In genomic region chr16:28543072-28543471, GRCh38 we compare ENCODE assay signal across 1 cellular context.
TF ChIP-seq lines count a peak whose summit lies in the region.

No MANE protein-coding gene starts in this region.

TF ChIP-seq in HepG2, 621 proteins besides CTCF, POLR2A, EP300 and RAD21:
- TF ChIP-seq NCOA5 (CRISPR knock-in tag; IDR thresholded peaks at IDR 0.05), result no peak
- TF ChIP-seq ZNF792 (CRISPR knock-in tag; IDR thresholded peaks at IDR 0.05), result no peak
- TF ChIP-seq E2F2 (CRISPR knock-in tag; IDR thresholded peaks at IDR 0.05; ENCODE audit: borderline replicate concordance), result no peak
- no peak for TF ChIP-seq CC2D1A (CRISPR knock-in tag; IDR thresholded peaks at IDR 0.05)
- peak; percentile 52; the same call in 1 of the 2 replicates for TF ChIP-seq HOXA3 (CRISPR knock-in tag; IDR thresholded peaks at IDR 0.05)
- no peak for TF ChIP-seq DNMT3B (CRISPR knock-in tag; conservative IDR thresholded peaks at IDR 0.05)
- TF ChIP-seq ZNF891 (CRISPR knock-in tag; IDR thresholded peaks at IDR 0.05), result no peak
- TF ChIP-seq ELF1 (CRISPR knock-in tag; IDR thresholded peaks at IDR 0.05), result no peak
- TF ChIP-seq ZHX2 (IDR thresholded peaks at IDR 0.05; ENCODE audit: low read depth), result 0 out of 2 replicates have a peak, but pooled peaks have one; percentile 28
- TF ChIP-seq ZHX2 (CRISPR knock-in tag; IDR thresholded peaks at IDR 0.05; ENCODE audit: borderline replicate concordance), result no peak
- no peak for TF ChIP-seq ZNF33A (CRISPR knock-in tag; IDR thresholded peaks at IDR 0.05; ENCODE audit: borderline replicate concordance)
- no peak for TF ChIP-seq MEIS2 (CRISPR knock-in tag; IDR thresholded peaks at IDR 0.05)
- no peak for TF ChIP-seq CCAR2 (optimal IDR thresholded peaks at IDR 0.05; ENCODE audit: low read depth, low read length)
- peak; percentile 52; the same call in 1 of the 2 replicates for TF ChIP-seq ZBTB21 (CRISPR knock-in tag; IDR thresholded peaks at IDR 0.05)
- no peak for TF ChIP-seq TEAD2 (CRISPR knock-in tag; IDR thresholded peaks at IDR 0.05)
- TF ChIP-seq CHD2 (IDR thresholded peaks at IDR 0.05; ENCODE audit: low read depth, low read length), result no peak
- no peak for TF ChIP-seq HOXD1 (CRISPR knock-in tag; IDR thresholded peaks at IDR 0.05)
- peak; percentile 70 for TF ChIP-seq ELF3 (CRISPR knock-in tag; IDR thresholded peaks at IDR 0.05)
- TF ChIP-seq RFXAP (CRISPR knock-in tag; IDR thresholded peaks at IDR 0.05; ENCODE audit: borderline replicate concordance), result no peak
- TF ChIP-seq CREB1 (IDR thresholded peaks at IDR 0.05), result 0 out of 2 replicates have a peak, but pooled peaks have one; percentile 24
- no peak for TF ChIP-seq CREB1 (CRISPR knock-in tag; IDR thresholded peaks at IDR 0.05)
- no peak for TF ChIP-seq ZBTB34 (CRISPR knock-in tag; IDR thresholded peaks at IDR 0.05)
- no peak for TF ChIP-seq ZNF616 (CRISPR knock-in tag; IDR thresholded peaks at IDR 0.05; ENCODE audit: low read depth)
- TF ChIP-seq MLX (CRISPR knock-in tag; IDR thresholded peaks at IDR 0.05), result 0 out of 2 replicates have a peak, but pooled peaks have one; percentile 50
- peak; percentile 30; the same call in 1 of the 2 replicates for TF ChIP-seq ETV5 (CRISPR knock-in tag; IDR thresholded peaks at IDR 0.05; ENCODE audit: borderline replicate concordance)
- TF ChIP-seq ZBTB42 (CRISPR knock-in tag; IDR thresholded peaks at IDR 0.05), result no peak
TF ChIP-seq in HepG2: peak in this region for 7.
